ENCODE assay signal across 7 cellular contexts in genomic region chr3:3429841-3430240, GRCh38.
"Had no signal": no experiment of that assay in that cellular context is flagged by ENCODE, and none has a peak within 500 bp of the region (broad histone marks: within the 10 kb centered on the region; RNA-seq: fewer than 3 reads in every experiment).

No MANE protein-coding gene starts in this region.

- ATAC-seq: HepG2, K562 had no signal

- H3K27ac ChIP-seq: HL-60 had no signal

- H3K4me1 Mint-ChIP-seq: IgD-negative memory B cell had no signal

- H3K27ac Mint-ChIP-seq: IgD-negative memory B cell had no signal

- DNase-seq: IMR-90, KBM-7, KG1 had no signal

- H3K4me3 ChIP-seq: K562 had no signal

- H3K4me3 Mint-ChIP-seq: IgD-negative memory B cell had no signal
